10 cellular contexts compared by ENCODE assay signal in genomic region chr5:4295663-4296339, GRCh38.
DNase-seq lines count a peak whose midpoint lies in the region; ATAC-seq, FAIRE-seq and TF ChIP-seq lines count a peak whose summit lies in the region.
"Had no signal": no experiment of that assay in that cellular context is flagged by ENCODE, and none has a peak within 500 bp of the region (broad histone marks: within the 10 kb centered on the region; RNA-seq: fewer than 3 reads in every experiment).

No MANE protein-coding gene starts in this region.

- TF ChIP-seq POLR2A in HepG2 (IDR thresholded peaks at IDR 0.05; ENCODE audit: insufficient read depth in 1 of 2, low read depth in 2 of 2, low read length in 2 of 2) (no peak), right lobe of liver (IDR thresholded peaks at IDR 0.05) (no peak)

- H3K36me3 ChIP-seq in HepG2 (replicated peaks in 1 of 2; ENCODE audit: control insufficient read depth in 1 of 2, insufficient read depth in 2 of 2, low read length in 2 of 2) (no peaks in the 10 kb centered on the region), right lobe of liver (no peaks in the 10 kb centered on the region), ascending aorta (no peaks in the 10 kb centered on the region), kidney epithelial cell (ENCODE audit: control insufficient read depth, insufficient read depth, low read length) (no peaks in the 10 kb centered on the region)
- H3K36me3 ChIP-seq: brain microvascular endothelial cell had no signal

- no peaks in the 10 kb centered on the region for H3K79me2 ChIP-seq in HepG2 (ENCODE audit: insufficient read depth, low read length)

- H3K4me1 ChIP-seq in HepG2 (ENCODE audit: insufficient read depth, low read length) (no peaks in the 10 kb centered on the region), right lobe of liver (no peaks in the 10 kb centered on the region), ascending aorta (no peaks in the 10 kb centered on the region)

- H3K9ac ChIP-seq in HepG2 (ENCODE audit: insufficient read depth, low read depth, low read length), result no peak overlapping the region

- WGBS in HepG2 (ENCODE audit: low lambda C conversion rate), result 7% methylated on average over 12 of the region's 13 CpGs
- 10% methylated on average over 9 of the region's 13 CpGs for WGBS in right lobe of liver (ENCODE audit: insufficient coverage, low coverage, low lambda C conversion rate, missing lambda C conversion rate)

- no peak overlapping the region for H3K4me2 ChIP-seq in HepG2 (ENCODE audit: low read depth, low read length)

- H3K27ac ChIP-seq in HepG2 (ENCODE audit: extremely low read length, insufficient read depth, low read length) (no peak overlapping the region), right lobe of liver (no peak overlapping the region), ascending aorta (no peak overlapping the region)
- H3K27ac ChIP-seq: brain microvascular endothelial cell, skin epidermis had no signal

- no TSS peak for BruUV-seq in HepG2 (replicated peaks; lab: Mats Ljungman, UMichigan)

- peak; percentile 33 for TF ChIP-seq CTCF in HepG2 (CRISPR knock-in tag; IDR thresholded peaks at IDR 0.05)
- peak in 1 of 4 donors; percentile 7 for TF ChIP-seq CTCF in right lobe of liver (IDR thresholded peaks at IDR 0.05)
- TF ChIP-seq CTCF in ascending aorta (IDR thresholded peaks at IDR 0.05), result peak in 2 of 3 experiments; percentile 11 to 52
- TF ChIP-seq CTCF in kidney epithelial cell (IDR thresholded peaks at IDR 0.05; ENCODE audit: insufficient read depth, low read length, poor library complexity, severe bottlenecking), result peak; percentile 22

- FAIRE-seq in HepG2 (lab: Jason Lieb, UNC) (no peak), urothelium cell line (lab: Jason Lieb, UNC) (peak; percentile 9)

- no peaks in the 10 kb centered on the region for H4K20me1 ChIP-seq in HepG2 (ENCODE audit: insufficient read depth, low read length)

- intact Hi-C loops in HepG2 (cut with micrococcal nuclease; ENCODE audit: unreplicated experiment), result no loop called here
- intact Hi-C loops in right lobe of liver (cut with DNase I), result no loop called here
- intact Hi-C loops in ascending aorta (cut with DNase I), result no loop called here

- ATAC-seq in HepG2 (no peak), right lobe of liver (no peak)

- DNase-seq in HepG2 (ENCODE audit: low spot score), result no peak
- DNase-seq in right lobe of liver, result no peak
- DNase-seq in ascending aorta (ENCODE audit: low spot score in 2 of 2), result no peak
- no peak for DNase-seq in kidney epithelial cell (ENCODE audit: low read depth)
- DNase-seq in urothelium cell line (ENCODE audit: low spot score), result peak; percentile 54
- no peak for DNase-seq in activated effector memory CD4-positive, alpha-beta T cell treated with anti-CD3 and anti-CD28 coated beads, Interleukin-2, amount 50 U/mL, for 16 hours
- no peak for DNase-seq in NCI-H1694 treated with DMSO at 0.1 percent for 48 hours (lab: John Stamatoyannopoulos, UW)
- no peak for DNase-seq in NCI-H2107 (lab: John Stamatoyannopoulos, UW)
- DNase-seq: brain microvascular endothelial cell had no signal

- POLR2A ChIA-PET in HepG2 (lab: Yijun Ruan, JAX), result no interaction called here

- H3K27me3 ChIP-seq in HepG2 (ENCODE audit: control insufficient read depth in 1 of 2, insufficient read depth in 2 of 2, low read length in 2 of 2) (no peaks in the 10 kb centered on the region), right lobe of liver (no peaks in the 10 kb centered on the region), ascending aorta (no peaks in the 10 kb centered on the region), kidney epithelial cell (ENCODE audit: control insufficient read depth, insufficient read depth, low read length) (no peaks in the 10 kb centered on the region)
- H3K27me3 ChIP-seq: brain microvascular endothelial cell had no signal

- H3K9me3 ChIP-seq in HepG2 (ENCODE audit: low read length) (peaks cover 83% of the 10 kb centered on the region), right lobe of liver (no peaks in the 10 kb centered on the region), ascending aorta (no peaks in the 10 kb centered on the region)

- H2AFZ ChIP-seq in HepG2 (ENCODE audit: low read length), result no peak overlapping the region

- in situ Hi-C loops in HepG2 (cut with HindIII; ENCODE audit: extremely low pct_ligation_motif_present, low pct_unique_long_range_greater_than_20kb), result no loop called here

- TF ChIP-seq EP300 in HepG2 (IDR thresholded peaks at IDR 0.05; ENCODE audit: low read depth in 2 of 2, low read length in 2 of 2) (no peak), HepG2 (CRISPR knock-in tag; IDR thresholded peaks at IDR 0.05; ENCODE audit: borderline replicate concordance) (no peak)

- no peak for TF ChIP-seq RAD21 in HepG2 (CRISPR knock-in tag; IDR thresholded peaks at IDR 0.05)

- CTCF ChIA-PET in HepG2 (lab: Yijun Ruan, JAX; ENCODE audit: low intra/inter-chr PET ratio, low total read pairs), result no interaction called here

- H3K4me3 ChIP-seq in HepG2 (replicated peaks in 1 of 3; ENCODE audit: insufficient read depth in 1 of 3, low read depth in 2 of 3, low read length in 3 of 3) (no peak overlapping the region), right lobe of liver (no peak overlapping the region), ascending aorta (no peak overlapping the region), kidney epithelial cell (ENCODE audit: low read depth, low read length) (no peak overlapping the region)
- H3K4me3 ChIP-seq: skin epidermis had no signal

TF ChIP-seq in HepG2, 621 proteins besides CTCF, POLR2A, EP300 and RAD21:
- TF ChIP-seq STAG1 (CRISPR knock-in tag; IDR thresholded peaks at IDR 0.05) (0 out of 2 replicates have a peak, but pooled peaks have one; percentile 4), HOXA9 (CRISPR knock-in tag; IDR thresholded peaks at IDR 0.05; ENCODE audit: borderline replicate concordance) (no peak), RBM22 (optimal IDR thresholded peaks at IDR 0.05; ENCODE audit: low read length) (no peak)
